Comparison of ENCODE assay signal across 17 cellular contexts in the genomic region with DNA sequence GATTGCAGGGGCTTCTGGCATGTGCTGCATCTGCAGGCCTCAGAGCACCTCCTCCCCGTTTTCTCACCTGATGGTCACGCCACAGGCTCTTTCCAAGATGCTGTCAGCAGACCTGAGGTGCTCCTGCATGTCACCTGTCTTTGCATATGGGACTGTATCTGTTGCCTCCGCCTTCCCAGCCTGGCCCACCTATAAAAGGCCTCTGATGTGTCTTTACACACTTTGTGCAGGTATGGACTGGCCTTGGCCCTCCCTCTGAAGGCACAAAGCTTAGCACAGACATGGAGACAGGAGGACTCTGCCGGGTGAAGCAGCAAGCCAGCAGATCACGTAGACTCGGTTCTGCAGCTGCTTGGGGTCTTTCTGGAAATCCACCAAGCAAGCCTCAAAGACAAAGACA.
DNase-seq lines count a peak whose midpoint lies in the region; ATAC-seq and TF ChIP-seq lines count a peak whose summit lies in the region.
"Had no signal": no experiment of that assay in that cellular context is flagged by ENCODE, and none has a peak within 500 bp of the region (broad histone marks: within the 10 kb centered on the region; RNA-seq: fewer than 3 reads in every experiment).

No MANE protein-coding gene starts in this region.

- no peaks in the 10 kb centered on the region for H3K9me3 ChIP-seq in upper lobe of right lung
- H3K9me3 ChIP-seq: BE2C; BLaER1 treated with 17β-estradiol and CSF1 and Interleukin-3, amounts not matched to agents 10 nM and 100 nM had no signal

- intact Hi-C loops in upper lobe of right lung (cut with DNase I), result no loop called here

- no peaks in the 10 kb centered on the region for H3K4me1 ChIP-seq in upper lobe of right lung
- H3K4me1 ChIP-seq: BE2C had no signal

- no peak for ATAC-seq in upper lobe of right lung

- DNase-seq in DMS79 (lab: John Stamatoyannopoulos, UW) (peak; percentile 18), DMS79 treated with DMSO at 0.1 percent for 48 hours (lab: John Stamatoyannopoulos, UW) (no peak), mesenteric fat pad (ENCODE audit: low spot score) (peak; percentile 87), upper lobe of right lung (peak; percentile 35), activated gamma-delta T cell (lab: John Stamatoyannopoulos, UW) (no peak), dedifferentiated amniotic fluid mesenchymal stem cell (ENCODE audit: extremely low spot score) (no peak)
- DNase-seq: AML-193; BE2C; CD4-positive, alpha-beta T cell; CD8-positive, alpha-beta memory T cell; DMS 273 treated with DMSO at 0.1 percent for 48 hours; DND-41; GOT3; H7; HCEC 1CT had no signal

- H3K27ac ChIP-seq in upper lobe of right lung, result no peak overlapping the region
- H3K27ac ChIP-seq: 22Rv1; BLaER1 treated with 17β-estradiol and CSF1 and Interleukin-3, amounts not matched to agents 10 nM and 100 nM had no signal

- peaks cover 7% of the 10 kb centered on the region for H3K27me3 ChIP-seq in upper lobe of right lung
- H3K27me3 ChIP-seq: BE2C had no signal

- no peak for TF ChIP-seq CTCF in upper lobe of right lung (IDR thresholded peaks at IDR 0.05)

- no peaks in the 10 kb centered on the region for H3K36me3 ChIP-seq in upper lobe of right lung
- H3K36me3 ChIP-seq: BE2C; BLaER1 treated with 17β-estradiol and CSF1 and Interleukin-3, amounts not matched to agents 10 nM and 100 nM had no signal

- H3K4me3 ChIP-seq in upper lobe of right lung, result no peak overlapping the region
- H3K4me3 ChIP-seq: BLaER1 treated with 17β-estradiol and CSF1 and Interleukin-3, amounts not matched to agents 10 nM and 100 nM had no signal

Comparison
In these comparisons a context has a peak if more than half of its experiments do, and no peak if none do; other contexts are left out.
1. DNase-seq: peak in DMS79 (single experiment), mesenteric fat pad (single experiment) and upper lobe of right lung (single experiment); none in DMS79 treated with DMSO at 0.1 percent for 48 hours (single experiment), activated gamma-delta T cell (single experiment) and dedifferentiated amniotic fluid mesenchymal stem cell (single experiment).